ENCODE assay signal across 8 cellular contexts in the genomic region with DNA sequence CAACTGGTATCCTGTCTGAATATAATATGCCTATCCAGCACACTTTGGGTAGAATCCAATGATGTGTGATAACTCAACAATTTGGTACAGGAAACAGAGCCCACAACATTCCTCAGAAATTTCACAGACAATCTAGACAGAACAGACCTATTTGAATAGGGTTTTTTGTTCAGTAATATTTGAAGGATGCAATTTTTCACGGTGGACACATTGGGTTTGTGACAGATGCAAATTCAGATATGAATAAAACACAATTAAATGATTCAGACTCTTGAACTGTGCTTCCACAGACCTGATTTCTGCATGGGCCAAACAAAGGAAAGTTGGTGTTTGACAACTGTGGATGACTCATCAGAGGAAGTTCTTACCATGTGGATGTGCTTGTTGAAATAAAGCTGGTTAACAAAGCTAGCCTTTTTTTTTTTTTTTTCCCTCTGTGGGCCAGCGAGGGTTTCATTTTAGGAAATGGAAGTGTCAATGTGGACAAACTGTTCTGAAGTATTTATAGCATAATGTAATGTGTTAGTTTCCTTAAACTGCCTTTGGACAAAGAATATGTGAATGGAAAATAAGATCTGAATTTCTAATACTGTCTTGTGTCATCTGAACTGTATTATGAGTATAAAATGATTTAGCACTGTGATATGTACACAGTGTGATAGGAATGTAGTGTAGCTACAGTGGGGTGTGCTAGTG. TPM values are rescaled to one million over a fixed set of nuclear protein-coding genes. Genes with fewer than 3 reads are reported as not detected.
A peak's percentile ranks its signal among the peaks of the same experiment; 100 is the strongest.
DNase-seq lines count a peak whose midpoint lies in the region; ATAC-seq lines count a peak whose summit lies in the region.

No MANE protein-coding gene starts in this region.

- peak; percentile 96 for DNase-seq in A172 (ENCODE audit: low spot score)
- peak; percentile 63 for DNase-seq in GDM1 (lab: John Stamatoyannopoulos, UW)
- DNase-seq in NOMO-1 treated with dmso at 0.1 percent for 144 hours (lab: John Stamatoyannopoulos, UW; ENCODE audit: unreplicated experiment) = peak; percentile 95
- peak; percentile 90 for DNase-seq in astrocyte of the hippocampus (ENCODE audit: low read depth, low spot score)
- peak; percentile 33 to 64 for DNase-seq in hippocampal formation (lab: John Stamatoyannopoulos, UW)
- DNase-seq in smooth muscle cell of the brain vasculature (ENCODE audit: low read depth, low spot score) = peak; percentile 64
- no peak for DNase-seq in epidermal melanocyte (ENCODE audit: insufficient read length, low spot score)

- ATAC-seq in HG03439 (IDR thresholded peaks at IDR 0.05; ENCODE audit: unreplicated experiment) = no peak

RNA-seq across cellular contexts. Expression of a gene that starts 43.2 kb away (rescaled TPM):
- total RNA-seq in A172 (2014; rRNA removed; shearing (Covaris generic)) = 16.2 and 18.4 TPM in 2 replicates
